Comparison of ENCODE assay signal across 21 cellular contexts in genomic region chr1:17245926-17246325, GRCh38. TPM values are rescaled to one million over a fixed set of nuclear protein-coding genes. Genes with fewer than 3 reads are reported as not detected.
A peak's percentile ranks its signal among the peaks of the same experiment; 100 is the strongest.
DNase-seq lines count a peak whose midpoint lies in the region; ATAC-seq and TF ChIP-seq lines count a peak whose summit lies in the region.
"Had no signal": no experiment of that assay in that cellular context is flagged by ENCODE, and none has a peak within 500 bp of the region (broad histone marks: within the 10 kb centered on the region; RNA-seq: fewer than 3 reads in every experiment).

No MANE protein-coding gene starts in this region.

- CTCF ChIA-PET in Calu3 (lab: Charles Lee) = interaction anchor here (0.6 kb wide), 1 partner anchor 154 kb away, joined by 4 read pairs; no protein-coding TSS in a partner anchor

- no peak for ATAC-seq in RWPE2 (ENCODE audit: low read depth)
- ATAC-seq in HG03432 (IDR thresholded peaks at IDR 0.05; ENCODE audit: unreplicated experiment) = no peak
- ATAC-seq in sciatic nerve = no peak
- ATAC-seq: HepG2, K562 had no signal

- H3K14ac ChIP-seq in trophoblast cell (ENCODE audit: low read length) = no peak overlapping the region

- H4K8ac ChIP-seq in trophoblast cell (ENCODE audit: low read depth, low read length) = no peak overlapping the region

- no peak overlapping the region for H3K4me3 ChIP-seq in RWPE2 (ENCODE audit: severe bottlenecking)
- no peak overlapping the region for H3K4me3 ChIP-seq in trophoblast cell (ENCODE audit: low read depth, low read length)
- H3K4me3 ChIP-seq: BLaER1, K562, MG63, SJSA1 had no signal

- no peaks in the 10 kb centered on the region for H3K27me3 ChIP-seq in RWPE2 (ENCODE audit: insufficient read depth, poor library complexity, severe bottlenecking)
- H3K27me3 ChIP-seq in trophoblast cell (ENCODE audit: insufficient read depth, low read length) = no peaks in the 10 kb centered on the region
- H3K27me3 ChIP-seq: BLaER1, MG63, SJSA1 had no signal

- H2BK120ac ChIP-seq in trophoblast cell (ENCODE audit: insufficient read depth, low read length, poor library complexity) = no peak overlapping the region

- H3K36me3 Mint-ChIP-seq in Calu3 (ENCODE audit: insufficient read depth, unreplicated experiment) = peaks cover 9% of the 10 kb centered on the region
- H3K36me3 Mint-ChIP-seq in nephron (ENCODE audit: low read depth) = no peaks in the 10 kb centered on the region

- peaks cover 31% of the 10 kb centered on the region for H3K4me1 Mint-ChIP-seq in Calu3 (ENCODE audit: low read depth, unreplicated experiment)
- peaks cover 18% of the 10 kb centered on the region for H3K4me1 Mint-ChIP-seq in nephron

- no peak overlapping the region for H2BK5ac ChIP-seq in trophoblast cell (ENCODE audit: low read depth, low read length, poor library complexity)

- H3K18ac ChIP-seq in trophoblast cell (ENCODE audit: low read length) = no peak overlapping the region

- H2AK5ac ChIP-seq in trophoblast cell (ENCODE audit: low read length) = peak overlapping the region; percentile 1

- H4K12ac ChIP-seq in trophoblast cell (ENCODE audit: low read depth, low read length) = no peak overlapping the region

- H3K27ac Mint-ChIP-seq in Calu3 (ENCODE audit: unreplicated experiment) (peak overlapping the region; percentile 50), nephron (peak overlapping the region in 2 of 3 experiments; percentile 33 to 70)
- H3K27ac Mint-ChIP-seq: CD4-positive, alpha-beta T cell; HFFc6 had no signal

- WGBS in trophoblast cell (ENCODE audit: extremely low coverage, insufficient coverage, insufficient read length) = no CpG with 5 or more reads among the region's 5 CpGs

- H3K27me3 Mint-ChIP-seq in Calu3 (ENCODE audit: unreplicated experiment) (no peaks in the 10 kb centered on the region), nephron (ENCODE audit: low read depth) (peaks cover 53% of the 10 kb centered on the region)

- H3K4me1 ChIP-seq in RWPE2 (ENCODE audit: insufficient read depth, poor library complexity, severe bottlenecking) (peaks cover 37% of the 10 kb centered on the region), trophoblast cell (ENCODE audit: control insufficient read depth in 1 of 2, insufficient read depth in 2 of 2, low read length in 2 of 2) (peaks cover 7 to 13% of the 10 kb centered on the region in 2 experiments)

- H3K27ac ChIP-seq in RWPE2 (ENCODE audit: poor library complexity, severe bottlenecking) (peak overlapping the region; percentile 52), trophoblast cell (ENCODE audit: low read depth, low read length) (no peak overlapping the region)
- H3K27ac ChIP-seq: 22Rv1, BLaER1, HL-60, SJSA1 had no signal

- H3K4ac ChIP-seq in trophoblast cell (ENCODE audit: low read depth, low read length) = no peak overlapping the region

- H3K79me2 ChIP-seq in trophoblast cell (ENCODE audit: control insufficient read depth, insufficient read depth, low read length, poor library complexity) = no peaks in the 10 kb centered on the region

- no peak overlapping the region for H3K4me2 ChIP-seq in trophoblast cell (ENCODE audit: low read length)
- H3K4me2 ChIP-seq: BLaER1 had no signal

- BruUV-seq in Calu3 (replicated peaks; lab: Mats Ljungman, UMichigan) = no TSS peak

- no peak overlapping the region for H4K91ac ChIP-seq in trophoblast cell (ENCODE audit: low read depth, low read length)

- H3K36me3 ChIP-seq in RWPE2 (ENCODE audit: low read depth) = no peaks in the 10 kb centered on the region
- no peaks in the 10 kb centered on the region for H3K36me3 ChIP-seq in trophoblast cell (ENCODE audit: control insufficient read depth in 1 of 2, insufficient read depth in 2 of 2, low read length in 2 of 2)
- H3K36me3 ChIP-seq: BLaER1, MG63, SJSA1 had no signal

- no peak for TF ChIP-seq CTCF in Calu3 (IDR thresholded peaks at IDR 0.05; ENCODE audit: unreplicated experiment)
- TF ChIP-seq CTCF in RWPE2 (IDR thresholded peaks at IDR 0.05; ENCODE audit: poor library complexity, severe bottlenecking) = no peak
- TF ChIP-seq CTCF in nephron (IDR thresholded peaks at IDR 0.05; ENCODE audit: unreplicated experiment in 3 of 3) = no peak

- DNase-seq in Calu3 (peak; percentile 32), RWPE2 (ENCODE audit: low spot score) (no peak), trophoblast cell (no peak), HK-2 (ENCODE audit: unreplicated experiment) (no peak), sciatic nerve (ENCODE audit: low spot score) (no peak)
- DNase-seq in activated naive CD4-positive, alpha-beta T cell treated with Interleukin-2 at 50 U/mL for 16 hours = no peak
- DNase-seq: ACHN; CD4-positive, alpha-beta T cell; H9; HFFc6; NCI-H187; NCI-H446 had no signal

- H2AFZ ChIP-seq in trophoblast cell (ENCODE audit: insufficient read depth, low read length, poor library complexity) = no peak overlapping the region

- intact Hi-C loops in Calu3 (cut with micrococcal nuclease; ENCODE audit: unreplicated experiment) (no loop called here), sciatic nerve (cut with DNase I) (no loop called here)

- H3K23ac ChIP-seq in trophoblast cell (ENCODE audit: low read length) = no peak overlapping the region

- H3K79me1 ChIP-seq in trophoblast cell (ENCODE audit: low read length) = no peaks in the 10 kb centered on the region

- no peaks in the 10 kb centered on the region for H3K9me3 ChIP-seq in RWPE2 (ENCODE audit: severe bottlenecking)
- peaks cover 2% of the 10 kb centered on the region for H3K9me3 ChIP-seq in trophoblast cell (ENCODE audit: insufficient read depth, low read depth, low read length)
- H3K9me3 ChIP-seq: BLaER1, MG63, SJSA1 had no signal

- H3K9me3 Mint-ChIP-seq in Calu3 (ENCODE audit: low read depth, unreplicated experiment) (no peaks in the 10 kb centered on the region), nephron (no peaks in the 10 kb centered on the region)
- H3K9me3 Mint-ChIP-seq: CD4-positive, alpha-beta T cell; H9; HFFc6 had no signal

- H2BK12ac ChIP-seq in trophoblast cell (ENCODE audit: low read length) = no peak overlapping the region

- H3K4me3 Mint-ChIP-seq in Calu3 (ENCODE audit: low read depth, unreplicated experiment) (no peak overlapping the region), nephron (no peak overlapping the region)
- H3K4me3 Mint-ChIP-seq: CD4-positive, alpha-beta T cell; H9; HFFc6 had no signal

- H3K9ac ChIP-seq in trophoblast cell (ENCODE audit: low read length) = no peak overlapping the region
- H3K9ac ChIP-seq: BLaER1 had no signal

RNA-seq across cellular contexts. Expression of gene PADI3, which starts 3.0 kb away (rescaled TPM):
- 0.21 and 0.22 TPM in 2 replicates for total RNA-seq in Calu3 (2022)
- polyA plus RNA-seq in trophoblast cell (2013) = not detected in 2 replicates
- total RNA-seq in sciatic nerve = not detected
- total RNA-seq: CD4-positive, alpha-beta T cell; HepG2; K562 had no signal
- polyA plus RNA-seq: HepG2, K562 had no signal

RNA-seq across cellular contexts. Expression of gene PADI1, which starts 41.0 kb away (rescaled TPM):
- total RNA-seq in Calu3 (2022) = 2.3 and 4.5 TPM in 2 replicates
- polyA plus RNA-seq in trophoblast cell (2013) = 0.44 and 0.59 TPM in 2 replicates
- total RNA-seq in sciatic nerve = not detected
- total RNA-seq: CD4-positive, alpha-beta T cell; HepG2; K562 had no signal
- polyA plus RNA-seq: HepG2, K562 had no signal
